Comparison of ENCODE assay signal across 21 cellular contexts in the genomic region with DNA sequence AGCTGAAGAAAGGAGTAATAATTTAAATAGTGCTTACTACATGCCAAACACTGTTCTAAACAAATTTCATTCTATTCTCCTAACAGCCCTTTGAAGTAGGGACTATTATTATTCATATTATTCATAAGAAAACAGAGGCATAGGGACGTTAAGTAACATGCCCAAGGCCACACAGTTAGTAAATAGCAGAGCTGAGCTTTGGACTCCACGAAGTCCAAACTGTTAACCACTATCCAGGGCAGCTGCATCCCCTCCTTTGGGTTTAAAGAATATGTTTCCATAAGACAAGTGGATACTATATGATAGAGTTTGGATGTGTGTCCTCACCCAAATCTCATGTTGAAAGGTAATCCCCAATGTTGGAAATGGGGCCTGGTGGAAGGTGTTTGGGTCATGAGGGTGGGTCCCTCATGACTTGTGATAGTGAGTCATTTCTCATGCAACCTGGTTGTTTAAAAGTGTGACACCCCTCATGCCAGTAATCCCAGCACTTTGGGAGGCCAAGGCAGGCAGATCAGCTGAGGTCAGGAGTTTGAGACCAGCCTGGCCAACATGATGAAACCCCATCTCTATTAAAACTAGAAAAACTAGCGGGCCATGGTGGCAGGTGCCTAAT.
"Had no signal": no experiment of that assay in that cellular context is flagged by ENCODE, and none has a peak within 500 bp of the region (broad histone marks: within the 10 kb centered on the region; RNA-seq: fewer than 3 reads in every experiment).

No MANE protein-coding gene starts in this region.

- H3K36me3 ChIP-seq: SJSA1 had no signal

- H3K4me3 ChIP-seq: SJSA1, SK-N-MC had no signal

- H3K27ac ChIP-seq: SJSA1, SK-N-MC had no signal

- FAIRE-seq: RCC 7860 had no signal

- H3K27me3 ChIP-seq: SJSA1 had no signal

- DNase-seq: Karpas-422, KG1, MM.1S, NCI-H1092 treated with DMSO at 0.1 percent for 48 hours, NCI-H1436, NCI-H187, NCI-H2029, NCI-H2081 treated with DMSO at 0.1 percent for 48 hours, NCI-H2171, NCI-H226, NCI-H446, NCI-H510A, NCI-H524 treated with DMSO at 0.1 percent for 48 hours, NCI-H69, NCI-H774, Right ventricle myocardium superior, RPMI8226, SIG-M5 had no signal

- H3K9me3 ChIP-seq: SJSA1 had no signal
